21 cellular contexts compared by ENCODE assay signal in genomic region chr12:86194721-86195120, GRCh38.
"Had no signal": no experiment of that assay in that cellular context is flagged by ENCODE, and none has a peak within 500 bp of the region (broad histone marks: within the 10 kb centered on the region; RNA-seq: fewer than 3 reads in every experiment).

No MANE protein-coding gene starts in this region.

- H3K36me3 ChIP-seq: gastroesophageal sphincter, left lung, lower lobe of right lung, right atrium auricular region, sigmoid colon, stomach, thoracic aorta, transverse colon had no signal

- H3K4me1 Mint-ChIP-seq: immature natural killer cell; naive thymus-derived CD4-positive, alpha-beta T cell; nephron progenitor cell had no signal

- H3K27me3 Mint-ChIP-seq: naive thymus-derived CD4-positive, alpha-beta T cell had no signal

- H3K27me3 ChIP-seq: gastroesophageal sphincter, left lung, right atrium auricular region, sigmoid colon, stomach, transverse colon had no signal

- H3K4me3 ChIP-seq: gastroesophageal sphincter, left lung, lower lobe of right lung, right atrium auricular region, sigmoid colon, skin epidermis, stomach, thoracic aorta, transverse colon had no signal

- H3K9me3 Mint-ChIP-seq: nephron progenitor cell had no signal

- FAIRE-seq: endometrium, keratinocyte had no signal

- DNase-seq: cortex of kidney; effector memory CD4-positive, alpha-beta T cell; immature natural killer cell; left lung; lower lobe of right lung; mesendoderm; naive thymus-derived CD4-positive, alpha-beta T cell; nephron progenitor cell; sigmoid colon; stimulated activated CD4-positive, alpha-beta T cell treated with anti-CD3 and anti-CD28 coated beads, Interleukin-2, amount 100 ng/mL, for 24 hours; stimulated activated CD4-positive, alpha-beta T cell treated with anti-CD3 and anti-CD28 coated beads, Interleukin-4, amount 100 ng/mL, for 4 hours; stimulated activated naive CD4-positive, alpha-beta T cell; stomach; transverse colon had no signal

- H3K27ac Mint-ChIP-seq: immature natural killer cell; naive thymus-derived CD4-positive, alpha-beta T cell; nephron progenitor cell had no signal

- H3K4me1 ChIP-seq: gastroesophageal sphincter, left lung, lower lobe of right lung, right atrium auricular region, sigmoid colon, stomach, transverse colon had no signal

- H3K36me3 Mint-ChIP-seq: immature natural killer cell; naive thymus-derived CD4-positive, alpha-beta T cell had no signal

- H3K9me3 ChIP-seq: gastroesophageal sphincter, left lung, lower lobe of right lung, right atrium auricular region, sigmoid colon, stomach, thoracic aorta, transverse colon had no signal

- ATAC-seq: esophagus mucosa; gastroesophageal sphincter; left lung; lower lobe of right lung; naive thymus-derived CD4-positive, alpha-beta T cell had no signal

- H3K27ac ChIP-seq: gastroesophageal sphincter, left lung, lower lobe of right lung, right atrium auricular region, sigmoid colon, skin epidermis, stomach, thoracic aorta, transverse colon had no signal

- H3K4me3 Mint-ChIP-seq: immature natural killer cell; naive thymus-derived CD4-positive, alpha-beta T cell; nephron progenitor cell had no signal
